1 cellular context compared by ENCODE assay signal in genomic region chr7:136136906-136137305, GRCh38.
TF ChIP-seq lines count a peak whose summit lies in the region.

No MANE protein-coding gene starts in this region.

TF ChIP-seq in H1, 55 proteins besides CTCF, POLR2A, EP300 and RAD21:
- TF ChIP-seq SIN3A (conservative IDR thresholded peaks at IDR 0.05 in 1 of 2, IDR thresholded peaks at IDR 0.05 in 1 of 2; ENCODE audit: low read depth in 1 of 2, low read length in 2 of 2) = no peak
- no peak for TF ChIP-seq CREB1 (IDR thresholded peaks at IDR 0.05)
- no peak for TF ChIP-seq RFX5 (IDR thresholded peaks at IDR 0.05; ENCODE audit: borderline replicate concordance, low read depth, low read length)
- TF ChIP-seq POU5F1 (IDR thresholded peaks at IDR 0.05; ENCODE audit: low read depth, low read length) = no peak
- TF ChIP-seq POLR2AphosphoS5 (IDR thresholded peaks at IDR 0.05; ENCODE audit: low read depth, low read length) = no peak
TF ChIP-seq in H1: peak in this region for 0.
